Comparison of ENCODE assay signal across 28 cellular contexts in genomic region chr16:76378020-76378419, GRCh38.
"Had no signal": no experiment of that assay in that cellular context is flagged by ENCODE, and none has a peak within 500 bp of the region (broad histone marks: within the 10 kb centered on the region; RNA-seq: fewer than 3 reads in every experiment).

No MANE protein-coding gene starts in this region.

- DNase-seq: colonic mucosa; cortex of kidney; dermis blood vessel endothelial cell; dorsolateral prefrontal cortex; effector CD4-positive, alpha-beta T cell; effector CD8-positive, alpha-beta T cell; effector memory CD4-positive, alpha-beta T cell; effector memory CD8-positive, alpha-beta T cell; endodermal cell; erythroblast; esophagus squamous epithelium; foreskin fibroblast; foreskin keratinocyte; foreskin melanocyte; gastrocnemius medialis; glutamatergic neuron; head of caudate nucleus; heart left ventricle; heart right ventricle had no signal

- H3K27me3 ChIP-seq: colonic mucosa, dorsolateral prefrontal cortex, esophagus muscularis mucosa, esophagus squamous epithelium, foreskin keratinocyte, gastrocnemius medialis, gastroesophageal sphincter, heart left ventricle, heart right ventricle had no signal

- H3K9me3 ChIP-seq: colonic mucosa, esophagus muscularis mucosa, esophagus squamous epithelium, gastrocnemius medialis, gastroesophageal sphincter, heart left ventricle, heart right ventricle had no signal

- H3K4me1 ChIP-seq: colonic mucosa, esophagus muscularis mucosa, esophagus squamous epithelium, foreskin keratinocyte, gastrocnemius medialis, gastroesophageal sphincter, heart left ventricle, heart right ventricle had no signal

- FAIRE-seq: colon, endometrium, endothelial cell of umbilical vein, frontal cortex had no signal

- H3K36me3 ChIP-seq: colonic mucosa, esophagus muscularis mucosa, esophagus squamous epithelium, gastrocnemius medialis, gastroesophageal sphincter, heart left ventricle, heart right ventricle had no signal

- ATAC-seq: effector memory CD8-positive, alpha-beta T cell; esophagus mucosa; foreskin keratinocyte; gastrocnemius medialis; gastroesophageal sphincter; heart left ventricle; heart right ventricle had no signal

- H3K4me3 ChIP-seq: colonic mucosa, coronary artery, dorsolateral prefrontal cortex, esophagus muscularis mucosa, esophagus squamous epithelium, gastrocnemius medialis, gastroesophageal sphincter, heart left ventricle, heart right ventricle had no signal

- H3K27ac ChIP-seq: colonic mucosa, coronary artery, dorsolateral prefrontal cortex, epithelial cell of prostate, esophagus muscularis mucosa, esophagus squamous epithelium, foreskin keratinocyte, gastrocnemius medialis, gastroesophageal sphincter, heart left ventricle, heart right ventricle had no signal
